1 cellular context compared by ENCODE assay signal in genomic region chr11:93741094-93741881, GRCh38.
A peak's percentile ranks its signal among the peaks of the same experiment; 100 is the strongest.
TF ChIP-seq lines count a peak whose summit lies in the region.

Gene C11orf54, plus strand, starts transcription at chr11:93741672. Its CDS starts 5,722 bp downstream, at chr11:93747394.
Gene TAF1D, minus strand, starts transcription at chr11:93741495. Its CDS starts 2,191 bp downstream, at chr11:93739304.

TF ChIP-seq in K562, 482 proteins besides CTCF, POLR2A, EP300 and RAD21 (continued from another document and continues in another):
- TF ChIP-seq ZNF583 (CRISPR knock-in tag; IDR thresholded peaks at IDR 0.05) (no peak), TEAD4 (IDR thresholded peaks at IDR 0.05; ENCODE audit: low read length) (peak; percentile 43), TEAD4 (CRISPR knock-in tag; IDR thresholded peaks at IDR 0.05; ENCODE audit: borderline replicate concordance) (no peak), NR2C2 (CRISPR knock-in tag; IDR thresholded peaks at IDR 0.05) (no peak), NR2C2 (tag; IDR thresholded peaks at IDR 0.05) (peak; percentile 35; the same call in 1 of the 2 replicates), ZNF24 (IDR thresholded peaks at IDR 0.05) (0 out of 2 replicates have a peak, but pooled peaks have one; percentile 41), ZBTB5 (IDR thresholded peaks at IDR 0.05) (no peak), TBL1XR1 (IDR thresholded peaks at IDR 0.05; ENCODE audit: low read length in 2 of 2) (0 out of 4 replicates have a peak, but pooled peaks of 1 of the 2 experiments have one; percentile 39), CREM (IDR thresholded peaks at IDR 0.05; ENCODE audit: low read depth) (peak; percentile 89), NRF1 (conservative IDR thresholded peaks at IDR 0.05 in 1 of 2, IDR thresholded peaks at IDR 0.05 in 1 of 2) (peak; percentile 85 to 88), ZBTB17 (CRISPR knock-in tag; IDR thresholded peaks at IDR 0.05) (peak; percentile 57; the same call in 1 of the 2 replicates), ZNF778 (CRISPR knock-in tag; IDR thresholded peaks at IDR 0.05) (no peak), ZBTB2 (IDR thresholded peaks at IDR 0.05) (0 out of 2 replicates have a peak, but pooled peaks have one; percentile 17), ELF2 (CRISPR knock-in tag; IDR thresholded peaks at IDR 0.05) (peak; percentile 82), ZFP1 (CRISPR knock-in tag; IDR thresholded peaks at IDR 0.05) (no peak), BRD9 (IDR thresholded peaks at IDR 0.05; ENCODE audit: low read depth, partially characterized antibody) (peak; percentile 23), MCM7 (IDR thresholded peaks at IDR 0.05) (no peak), ZMIZ1 (IDR thresholded peaks at IDR 0.05; ENCODE audit: low read depth in 2 of 2, low read length in 2 of 2) (peak in 1 of 2 experiments; percentile 70; a peak in 1 of 4 replicates), THRAP3 (IDR thresholded peaks at IDR 0.05; ENCODE audit: borderline replicate concordance) (0 out of 2 replicates have a peak, but pooled peaks have one; percentile 22), NR2F6 (CRISPR knock-in tag; IDR thresholded peaks at IDR 0.05) (peak; percentile 76; the same call in 1 of the 2 replicates), RBM25 (IDR thresholded peaks at IDR 0.05; ENCODE audit: low read depth, low read length, severe bottlenecking) (peak; percentile 24), NCOA1 (IDR thresholded peaks at IDR 0.05; ENCODE audit: low read depth) (peak; percentile 29; the same call in 1 of the 2 replicates), RFX5 (IDR thresholded peaks at IDR 0.05; ENCODE audit: low read depth, low read length) (peak; percentile 44; the same call in 1 of the 2 replicates), KDM2B (CRISPR knock-in tag; IDR thresholded peaks at IDR 0.05) (0 out of 2 replicates have a peak, but pooled peaks have one; percentile 41), ETV1 (tag; conservative IDR thresholded peaks at IDR 0.05; ENCODE audit: low read depth) (peak; percentile 61), SNRNP70 (optimal IDR thresholded peaks at IDR 0.05; ENCODE audit: low read depth, low read length) (peak; percentile 88), E2F8 (IDR thresholded peaks at IDR 0.05; ENCODE audit: low read depth, partially characterized antibody) (peak; percentile 17), RAD51 (IDR thresholded peaks at IDR 0.05; ENCODE audit: borderline replicate concordance, low read depth) (0 out of 2 replicates have a peak, but pooled peaks have one; percentile 1), SAFB (IDR thresholded peaks at IDR 0.05; ENCODE audit: borderline replicate concordance, low read depth, low read length) (no peak), HLTF (IDR thresholded peaks at IDR 0.05) (no peak), KLF1 (tag; IDR thresholded peaks at IDR 0.05) (peak; percentile 64; the same call in 1 of the 2 replicates), NBN (IDR thresholded peaks at IDR 0.05; ENCODE audit: low read depth) (peak; percentile 82; the same call in 1 of the 2 replicates), FOXK2 (conservative IDR thresholded peaks at IDR 0.05 in 1 of 2, IDR thresholded peaks at IDR 0.05 in 1 of 2; ENCODE audit: low read depth in 2 of 2) (peak; percentile 60 to 68; a peak in 1 of 4 replicates), BHLHE40 (IDR thresholded peaks at IDR 0.05; ENCODE audit: low read length) (peak; percentile 27; the same call in 1 of the 2 replicates), POLR2B (IDR thresholded peaks at IDR 0.05; ENCODE audit: low read depth, partially characterized antibody) (peak; percentile 99), SIN3A (IDR thresholded peaks at IDR 0.05; ENCODE audit: borderline replicate concordance in 2 of 2, control insufficient read depth in 1 of 2, low read depth in 2 of 2, low read length in 2 of 2) (peak; percentile 60 to 63; a peak in 2 of 4 replicates), ATF1 (CRISPR knock-in tag; IDR thresholded peaks at IDR 0.05) (no peak), ATF1 (tag; IDR thresholded peaks at IDR 0.05) (peak; percentile 80), MEIS2 (IDR thresholded peaks at IDR 0.05; ENCODE audit: partially characterized antibody) (peak; percentile 8), NEUROD1 (IDR thresholded peaks at IDR 0.05; ENCODE audit: borderline replicate concordance, low read depth, low read length, partially characterized antibody) (peak; percentile 42), TAF7 (tag; IDR thresholded peaks at IDR 0.05) (peak; percentile 92), NONO (IDR thresholded peaks at IDR 0.05; ENCODE audit: low read depth in 2 of 2, low read length in 1 of 2) (0 out of 4 replicates have a peak, but pooled peaks have one; percentile 34 to 35), TAF9B (IDR thresholded peaks at IDR 0.05; ENCODE audit: partially characterized antibody) (peak; percentile 91), RBM22 (IDR thresholded peaks at IDR 0.05; ENCODE audit: low read depth, low read length, poor library complexity, severe bottlenecking) (peak; percentile 98)
- TF ChIP-seq, protein P1, sequence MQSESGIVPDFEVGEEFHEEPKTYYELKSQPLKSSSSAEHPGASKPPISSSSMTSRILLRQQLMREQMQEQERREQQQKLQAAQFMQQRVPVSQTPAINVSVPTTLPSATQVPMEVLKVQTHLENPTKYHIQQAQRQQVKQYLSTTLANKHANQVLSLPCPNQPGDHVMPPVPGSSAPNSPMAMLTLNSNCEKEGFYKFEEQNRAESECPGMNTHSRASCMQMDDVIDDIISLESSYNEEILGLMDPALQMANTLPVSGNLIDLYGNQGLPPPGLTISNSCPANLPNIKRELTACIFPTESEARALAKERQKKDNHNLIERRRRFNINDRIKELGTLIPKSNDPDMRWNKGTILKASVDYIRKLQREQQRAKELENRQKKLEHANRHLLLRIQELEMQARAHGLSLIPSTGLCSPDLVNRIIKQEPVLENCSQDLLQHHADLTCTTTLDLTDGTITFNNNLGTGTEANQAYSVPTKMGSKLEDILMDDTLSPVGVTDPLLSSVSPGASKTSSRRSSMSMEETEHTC (IDR thresholded peaks at IDR 0.05): no peak
- TF ChIP-seq, protein P2, sequence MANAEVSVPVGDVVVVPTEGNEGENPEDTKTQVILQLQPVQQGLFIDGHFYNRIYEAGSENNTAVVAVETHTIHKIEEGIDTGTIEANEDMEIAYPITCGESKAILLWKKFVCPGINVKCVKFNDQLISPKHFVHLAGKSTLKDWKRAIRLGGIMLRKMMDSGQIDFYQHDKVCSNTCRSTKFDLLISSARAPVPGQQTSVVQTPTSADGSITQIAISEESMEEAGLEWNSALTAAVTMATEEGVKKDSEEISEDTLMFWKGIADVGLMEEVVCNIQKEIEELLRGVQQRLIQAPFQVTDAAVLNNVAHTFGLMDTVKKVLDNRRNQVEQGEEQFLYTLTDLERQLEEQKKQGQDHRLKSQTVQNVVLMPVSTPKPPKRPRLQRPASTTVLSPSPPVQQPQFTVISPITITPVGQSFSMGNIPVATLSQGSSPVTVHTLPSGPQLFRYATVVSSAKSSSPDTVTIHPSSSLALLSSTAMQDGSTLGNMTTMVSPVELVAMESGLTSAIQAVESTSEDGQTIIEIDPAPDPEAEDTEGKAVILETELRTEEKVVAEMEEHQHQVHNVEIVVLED (CRISPR knock-in tag; IDR thresholded peaks at IDR 0.05): peak; percentile 57; the same call in 1 of the 2 replicates
- TF ChIP-seq, protein P3, sequence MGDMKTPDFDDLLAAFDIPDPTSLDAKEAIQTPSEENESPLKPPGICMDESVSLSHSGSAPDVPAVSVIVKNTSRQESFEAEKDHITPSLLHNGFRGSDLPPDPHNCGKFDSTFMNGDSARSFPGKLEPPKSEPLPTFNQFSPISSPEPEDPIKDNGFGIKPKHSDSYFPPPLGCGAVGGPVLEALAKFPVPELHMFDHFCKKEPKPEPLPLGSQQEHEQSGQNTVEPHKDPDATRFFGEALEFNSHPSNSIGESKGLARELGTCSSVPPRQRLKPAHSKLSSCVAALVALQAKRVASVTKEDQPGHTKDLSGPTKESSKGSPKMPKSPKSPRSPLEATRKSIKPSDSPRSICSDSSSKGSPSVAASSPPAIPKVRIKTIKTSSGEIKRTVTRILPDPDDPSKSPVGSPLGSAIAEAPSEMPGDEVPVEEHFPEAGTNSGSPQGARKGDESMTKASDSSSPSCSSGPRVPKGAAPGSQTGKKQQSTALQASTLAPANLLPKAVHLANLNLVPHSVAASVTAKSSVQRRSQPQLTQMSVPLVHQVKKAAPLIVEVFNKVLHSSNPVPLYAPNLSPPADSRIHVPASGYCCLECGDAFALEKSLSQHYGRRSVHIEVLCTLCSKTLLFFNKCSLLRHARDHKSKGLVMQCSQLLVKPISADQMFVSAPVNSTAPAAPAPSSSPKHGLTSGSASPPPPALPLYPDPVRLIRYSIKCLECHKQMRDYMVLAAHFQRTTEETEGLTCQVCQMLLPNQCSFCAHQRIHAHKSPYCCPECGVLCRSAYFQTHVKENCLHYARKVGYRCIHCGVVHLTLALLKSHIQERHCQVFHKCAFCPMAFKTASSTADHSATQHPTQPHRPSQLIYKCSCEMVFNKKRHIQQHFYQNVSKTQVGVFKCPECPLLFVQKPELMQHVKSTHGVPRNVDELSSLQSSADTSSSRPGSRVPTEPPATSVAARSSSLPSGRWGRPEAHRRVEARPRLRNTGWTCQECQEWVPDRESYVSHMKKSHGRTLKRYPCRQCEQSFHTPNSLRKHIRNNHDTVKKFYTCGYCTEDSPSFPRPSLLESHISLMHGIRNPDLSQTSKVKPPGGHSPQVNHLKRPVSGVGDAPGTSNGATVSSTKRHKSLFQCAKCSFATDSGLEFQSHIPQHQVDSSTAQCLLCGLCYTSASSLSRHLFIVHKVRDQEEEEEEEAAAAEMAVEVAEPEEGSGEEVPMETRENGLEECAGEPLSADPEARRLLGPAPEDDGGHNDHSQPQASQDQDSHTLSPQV (IDR thresholded peaks at IDR 0.05): no peak
